In genomic region chr1:40784141-40784770, GRCh38 we compare ENCODE assay signal across 9 cellular contexts. TPM values are rescaled to one million over a fixed set of nuclear protein-coding genes. Genes with fewer than 3 reads are reported as not detected.
A peak's percentile ranks its signal among the peaks of the same experiment; 100 is the strongest.
DNase-seq lines count a peak whose midpoint lies in the region; ATAC-seq, FAIRE-seq and TF ChIP-seq lines count a peak whose summit lies in the region.
"Had no signal": no experiment of that assay in that cellular context is flagged by ENCODE, and none has a peak within 500 bp of the region (broad histone marks: within the 10 kb centered on the region; RNA-seq: fewer than 3 reads in every experiment).

No MANE protein-coding gene starts in this region.

- no peaks in the 10 kb centered on the region for H4K20me1 ChIP-seq in PC-9 (ENCODE audit: insufficient read depth)

- no peaks in the 10 kb centered on the region for H3K79me2 ChIP-seq in PC-9 (ENCODE audit: low read depth)

- WGBS in esophagus squamous epithelium, 2 donors: 26 to 65% methylated on average over 11 to 28 of the region's 63 CpGs
- 14 to 19% (median 17%) methylated on average over 30 to 63 of the region's 63 CpGs for WGBS in psoas muscle, 3 donors

- no peaks in the 10 kb centered on the region for H3K9me2 ChIP-seq in PC-9 (ENCODE audit: insufficient read depth)

- H3K9me3 ChIP-seq in PC-9 (ENCODE audit: insufficient read depth, low read depth): no peaks in the 10 kb centered on the region
- no peaks in the 10 kb centered on the region for H3K9me3 ChIP-seq in esophagus squamous epithelium
- H3K9me3 ChIP-seq in psoas muscle: no peaks in the 10 kb centered on the region
- H3K9me3 ChIP-seq: thyroid gland had no signal

- H3K27ac ChIP-seq in PC-9 (no peak overlapping the region), esophagus squamous epithelium (peak overlapping the region; percentile 42 to 87 (median 80)), psoas muscle (peak overlapping the region; percentile 76)
- H3K27ac ChIP-seq: thyroid gland had no signal

- H3K4me2 ChIP-seq in PC-9: peak overlapping the region; percentile 44; the same call in 1 of the 2 replicates

- DNase-seq in GM12891 (ENCODE audit: insufficient read length, low spot score): peak; percentile 61
- peak in 1 of 2 experiments; percentile 31 for DNase-seq in PC-9
- DNase-seq in esophagus squamous epithelium (lab: John Stamatoyannopoulos, UW): no peak
- DNase-seq in psoas muscle: peak in 1 of 2 donors; percentile 67
- no peak for DNase-seq in RCC 7860 (ENCODE audit: low spot score)
- no peak for DNase-seq in NCI-H2107 treated with DMSO at 0.1 percent for 48 hours (lab: John Stamatoyannopoulos, UW; ENCODE audit: unreplicated experiment)
- DNase-seq in stimulated activated CD4-positive, alpha-beta T cell treated with anti-CD3 and anti-CD28 coated beads, Interleukin-2, amount 100 ng/mL, for 48 hours: no peak

- BruUV-seq in PC-9 (replicated peaks; lab: Mats Ljungman, UMichigan): no TSS peak

- peaks cover 7% of the 10 kb centered on the region; the same call in 1 of the 2 replicates for H3F3A ChIP-seq in PC-9 (ENCODE audit: insufficient read depth, low read depth)

- H2AFZ ChIP-seq in PC-9: no peak overlapping the region

- no peak for TF ChIP-seq POLR2A in GM12891 (IDR thresholded peaks at IDR 0.05; ENCODE audit: low read depth, low read length)
- no peak for TF ChIP-seq POLR2A in esophagus squamous epithelium (IDR thresholded peaks at IDR 0.05)

- no peaks in the 10 kb centered on the region for H3K4me1 ChIP-seq in PC-9 (replicated peaks; ENCODE audit: insufficient read depth)
- H3K4me1 ChIP-seq in esophagus squamous epithelium: peaks cover 13 to 67% (median 22%) of the 10 kb centered on the region in 3 donors
- H3K4me1 ChIP-seq in psoas muscle: peaks cover 12% of the 10 kb centered on the region

- TF ChIP-seq CTCF in PC-9 (conservative IDR thresholded peaks at IDR 0.05) (no peak), esophagus squamous epithelium (IDR thresholded peaks at IDR 0.05) (no peak), psoas muscle (IDR thresholded peaks at IDR 0.05) (no peak)

- POLR2A ChIA-PET in PC-9 (lab: Charles Lee; ENCODE audit: unreplicated experiment): no interaction called here

- H3K4me3 ChIP-seq in PC-9 (no peak overlapping the region), esophagus squamous epithelium (peak overlapping the region; percentile 23 to 72 (median 54)), psoas muscle (peak overlapping the region; percentile 74)

- FAIRE-seq in GM12891 (lab: Jason Lieb, UNC) (peak; percentile 69), RCC 7860 (lab: Jason Lieb, UNC) (no peak)

- ATAC-seq in psoas muscle (peak; percentile 3 to 47 (median 21)), HG02981 (IDR thresholded peaks at IDR 0.05; ENCODE audit: unreplicated experiment) (no peak)

- CTCF ChIA-PET in PC-9 (lab: Charles Lee): no interaction called here

- no peaks in the 10 kb centered on the region for H3K36me3 ChIP-seq in PC-9 (ENCODE audit: low read depth)
- no peaks in the 10 kb centered on the region for H3K36me3 ChIP-seq in esophagus squamous epithelium
- no peaks in the 10 kb centered on the region for H3K36me3 ChIP-seq in psoas muscle (ENCODE audit: insufficient read depth in 1 of 2, low read depth in 1 of 2)
- H3K36me3 ChIP-seq: thyroid gland had no signal

- intact Hi-C loops in PC-9 (cut with micrococcal nuclease; ENCODE audit: unreplicated experiment): no loop called here
- intact Hi-C loops in esophagus squamous epithelium (cut with DNase I): loop anchor here (5.0 kb wide), 1 partner anchor 163 kb away; no protein-coding TSS in a partner anchor
- intact Hi-C loops in psoas muscle (cut with DNase I): no loop called here

- H3K27me3 ChIP-seq in PC-9 (ENCODE audit: insufficient read depth, low read depth) (no peaks in the 10 kb centered on the region; the same call in 1 of the 2 replicates), esophagus squamous epithelium (peaks cover 0 to 13% (median 0%) of the 10 kb centered on the region in 4 donors), psoas muscle (ENCODE audit: insufficient read depth in 3 of 3, low read length in 2 of 3) (no peaks in the 10 kb centered on the region)
- H3K27me3 ChIP-seq: thyroid gland had no signal

TF ChIP-seq in GM12891, 5 proteins besides CTCF, POLR2A, EP300 and RAD21:
- TF ChIP-seq POU2F2 (IDR thresholded peaks at IDR 0.05; ENCODE audit: low read depth, low read length) (no peak), PAX5 (IDR thresholded peaks at IDR 0.05; ENCODE audit: insufficient read depth, low read length, severe bottlenecking) (no peak), POLR2AphosphoS5 (IDR thresholded peaks at IDR 0.05; ENCODE audit: low read depth, low read length) (no peak), SPI1 (IDR thresholded peaks at IDR 0.05; ENCODE audit: low read depth, low read length) (no peak), TAF1 (IDR thresholded peaks at IDR 0.05; ENCODE audit: low read depth, low read length) (no peak)

RNA-seq across cellular contexts. Expression of gene KCNQ4, which starts 0.7 kb away (rescaled TPM):
- polyA plus RNA-seq in GM12891 (2012; ENCODE audit: low read depth, missing spikeins): 0.71 TPM
- total RNA-seq in PC-9 (2021): 0.68 and 0.81 TPM in 2 replicates
- total RNA-seq in esophagus squamous epithelium: 1 to 10 TPM in 1 of 4 donors, under 1 TPM in 3; 0.50 to 2.1 (median 0.81) TPM
- 1 to 10 TPM; 4.6 to 9.1 (median 6.3) TPM for total RNA-seq in psoas muscle
- 1 to 10 TPM; 1.9 to 2.7 (median 2.1) TPM for polyA plus RNA-seq in psoas muscle
